Comparison of ENCODE assay signal across 23 cellular contexts in genomic region chr21:46482225-46482845, GRCh38. TPM values are rescaled to one million over a fixed set of nuclear protein-coding genes. Genes with fewer than 3 reads are reported as not detected.
DNase-seq lines count a peak whose midpoint lies in the region; ATAC-seq lines count a peak whose summit lies in the region.
"Had no signal": no experiment of that assay in that cellular context is flagged by ENCODE, and none has a peak within 500 bp of the region (broad histone marks: within the 10 kb centered on the region; RNA-seq: fewer than 3 reads in every experiment).

No MANE protein-coding gene starts in this region.

- CTCF ChIA-PET in naive thymus-derived CD4-positive, alpha-beta T cell (lab: Charles Lee) = no interaction called here

- H3K9me3 ChIP-seq in T-helper 17 cell (ENCODE audit: control insufficient read depth, low read length, poor library complexity, severe bottlenecking) = no peaks in the 10 kb centered on the region
- H3K9me3 ChIP-seq in trophoblast cell (ENCODE audit: insufficient read depth, low read depth, low read length) = no peaks in the 10 kb centered on the region
- no peaks in the 10 kb centered on the region for H3K9me3 ChIP-seq in naive thymus-derived CD4-positive, alpha-beta T cell (ENCODE audit: control insufficient read depth in 2 of 3, low read length in 3 of 3)

- no peaks in the 10 kb centered on the region for H3K27me3 Mint-ChIP-seq in activated T-cell treated with anti-CD3 and anti-CD28 coated beads, Interleukin-2, amount 50 U/mL, for 72 hours (ENCODE audit: low read depth)
- H3K27me3 Mint-ChIP-seq in activated T-cell treated with anti-CD3 and anti-CD28 coated beads, Interleukin-2, amount 50 U/mL, for 4 hours (ENCODE audit: low read depth) = no peaks in the 10 kb centered on the region
- no peaks in the 10 kb centered on the region for H3K27me3 Mint-ChIP-seq in T-helper 17 cell
- no peaks in the 10 kb centered on the region for H3K27me3 Mint-ChIP-seq in central memory CD8-positive, alpha-beta T cell
- H3K27me3 Mint-ChIP-seq in naive thymus-derived CD4-positive, alpha-beta T cell = no peaks in the 10 kb centered on the region

- H2BK5ac ChIP-seq in trophoblast cell (ENCODE audit: low read depth, low read length, poor library complexity) = no peak overlapping the region

- H3K14ac ChIP-seq in trophoblast cell (ENCODE audit: low read length) = no peak overlapping the region

- no peak overlapping the region for H2BK12ac ChIP-seq in trophoblast cell (ENCODE audit: low read length)

- no peaks in the 10 kb centered on the region for H3K79me2 ChIP-seq in trophoblast cell (ENCODE audit: control insufficient read depth, insufficient read depth, low read length, poor library complexity)

- WGBS in trophoblast cell (ENCODE audit: extremely low coverage, insufficient coverage, insufficient read length) = no CpG with 5 or more reads among the region's 6 CpGs

- H3K4me3 Mint-ChIP-seq in activated T-cell treated with anti-CD3 and anti-CD28 coated beads, Interleukin-2, amount 50 U/mL, for 72 hours = no peak overlapping the region
- H3K4me3 Mint-ChIP-seq in activated T-cell treated with anti-CD3 and anti-CD28 coated beads, Interleukin-2, amount 50 U/mL, for 4 hours = no peak overlapping the region
- no peak overlapping the region for H3K4me3 Mint-ChIP-seq in T-helper 17 cell
- H3K4me3 Mint-ChIP-seq in central memory CD8-positive, alpha-beta T cell = no peak overlapping the region
- peak overlapping the region in 2 of 10 donors; percentile 29 for H3K4me3 Mint-ChIP-seq in naive thymus-derived CD4-positive, alpha-beta T cell
- H3K4me3 Mint-ChIP-seq: CD14-positive monocyte, H9 had no signal

- H2BK120ac ChIP-seq in trophoblast cell (ENCODE audit: insufficient read depth, low read length, poor library complexity) = no peak overlapping the region

- no peaks in the 10 kb centered on the region for H3K9me3 Mint-ChIP-seq in activated T-cell treated with anti-CD3 and anti-CD28 coated beads, Interleukin-2, amount 50 U/mL, for 72 hours
- H3K9me3 Mint-ChIP-seq in activated T-cell treated with anti-CD3 and anti-CD28 coated beads, Interleukin-2, amount 50 U/mL, for 4 hours = no peaks in the 10 kb centered on the region
- H3K9me3 Mint-ChIP-seq in central memory CD8-positive, alpha-beta T cell = no peaks in the 10 kb centered on the region
- no peaks in the 10 kb centered on the region for H3K9me3 Mint-ChIP-seq in naive thymus-derived CD4-positive, alpha-beta T cell
- H3K9me3 Mint-ChIP-seq: CD14-positive monocyte, H9 had no signal

- H3K4me2 ChIP-seq in trophoblast cell (ENCODE audit: low read length) = no peak overlapping the region

- H3K4ac ChIP-seq in trophoblast cell (ENCODE audit: low read depth, low read length) = no peak overlapping the region

- H3K27ac Mint-ChIP-seq in activated T-cell treated with anti-CD3 and anti-CD28 coated beads, Interleukin-2, amount 50 U/mL, for 72 hours = peak overlapping the region; percentile 35
- peak overlapping the region; percentile 82 for H3K27ac Mint-ChIP-seq in T-helper 17 cell
- H3K27ac Mint-ChIP-seq in central memory CD8-positive, alpha-beta T cell (ENCODE audit: low read depth) = peak overlapping the region; percentile 78
- H3K27ac Mint-ChIP-seq in naive thymus-derived CD4-positive, alpha-beta T cell = peak overlapping the region in 4 of 9 donors; percentile 8 to 76 (median 55)

- H4K12ac ChIP-seq in trophoblast cell (ENCODE audit: low read depth, low read length) = no peak overlapping the region

- H3K4me1 ChIP-seq in trophoblast cell (ENCODE audit: control insufficient read depth in 1 of 2, insufficient read depth in 2 of 2, low read length in 2 of 2) = no peaks in the 10 kb centered on the region
- peaks cover 0 to 5% of the 10 kb centered on the region in 2 donors for H3K4me1 ChIP-seq in naive thymus-derived CD4-positive, alpha-beta T cell (ENCODE audit: control insufficient read depth in 2 of 2, insufficient read depth in 2 of 2, low read length in 2 of 2)

- H2AFZ ChIP-seq in trophoblast cell (ENCODE audit: insufficient read depth, low read length, poor library complexity) = no peak overlapping the region

- H3K23ac ChIP-seq in trophoblast cell (ENCODE audit: low read length) = no peak overlapping the region

- H4K8ac ChIP-seq in trophoblast cell (ENCODE audit: low read depth, low read length) = no peak overlapping the region

- POLR2A ChIA-PET in naive thymus-derived CD4-positive, alpha-beta T cell (lab: Charles Lee) = no interaction called here

- H3K36me3 Mint-ChIP-seq in activated T-cell treated with anti-CD3 and anti-CD28 coated beads, Interleukin-2, amount 50 U/mL, for 72 hours (ENCODE audit: insufficient read depth in 2 of 2) = peaks cover 2 to 8% of the 10 kb centered on the region in 2 donors
- H3K36me3 Mint-ChIP-seq in activated T-cell treated with anti-CD3 and anti-CD28 coated beads, Interleukin-2, amount 50 U/mL, for 4 hours (ENCODE audit: insufficient read depth) = peaks cover 28% of the 10 kb centered on the region
- peaks cover 8% of the 10 kb centered on the region for H3K36me3 Mint-ChIP-seq in T-helper 17 cell (ENCODE audit: low read depth)
- H3K36me3 Mint-ChIP-seq in central memory CD8-positive, alpha-beta T cell (ENCODE audit: insufficient read depth) = peaks cover 18% of the 10 kb centered on the region
- peaks cover 6 to 55% (median 22%) of the 10 kb centered on the region in 5 donors for H3K36me3 Mint-ChIP-seq in naive thymus-derived CD4-positive, alpha-beta T cell

- H4K91ac ChIP-seq in trophoblast cell (ENCODE audit: low read depth, low read length) = no peak overlapping the region

- H3K4me1 Mint-ChIP-seq in activated T-cell treated with anti-CD3 and anti-CD28 coated beads, Interleukin-2, amount 50 U/mL, for 72 hours (ENCODE audit: low read depth) = peaks cover 10% of the 10 kb centered on the region
- H3K4me1 Mint-ChIP-seq in activated T-cell treated with anti-CD3 and anti-CD28 coated beads, Interleukin-2, amount 50 U/mL, for 4 hours (ENCODE audit: low read depth) = peaks cover 34% of the 10 kb centered on the region
- peaks cover 27% of the 10 kb centered on the region for H3K4me1 Mint-ChIP-seq in T-helper 17 cell
- peaks cover 37% of the 10 kb centered on the region for H3K4me1 Mint-ChIP-seq in central memory CD8-positive, alpha-beta T cell
- H3K4me1 Mint-ChIP-seq in naive thymus-derived CD4-positive, alpha-beta T cell = peaks cover 8 to 67% (median 57%) of the 10 kb centered on the region in 7 donors
- H3K4me1 Mint-ChIP-seq: H9 had no signal

- ATAC-seq in activated T-cell treated with anti-CD3 and anti-CD28 coated beads, Interleukin-2, amount 50 U/mL, for 72 hours (replicated peaks in 1 of 2) = no peak
- no peak for ATAC-seq in activated T-cell treated with anti-CD3 and anti-CD28 coated beads, Interleukin-2, amount 50 U/mL, for 4 hours
- ATAC-seq in T-helper 17 cell = no peak
- no peak for ATAC-seq in central memory CD8-positive, alpha-beta T cell (replicated peaks; ENCODE audit: extremely low read depth, poor library complexity, severe bottlenecking)
- ATAC-seq in GM18511 (IDR thresholded peaks at IDR 0.05; ENCODE audit: unreplicated experiment) = no peak
- no peak for ATAC-seq in naive thymus-derived CD4-positive, alpha-beta T cell
- ATAC-seq: HepG2, SK-N-SH treated with all-trans-retinoic acid at 6 μM for 48 hours had no signal

- no peaks in the 10 kb centered on the region for H3K79me1 ChIP-seq in trophoblast cell (ENCODE audit: low read length)

- H3K9ac ChIP-seq in trophoblast cell (ENCODE audit: low read length) = no peak overlapping the region

- H3K18ac ChIP-seq in trophoblast cell (ENCODE audit: low read length) = no peak overlapping the region

- no peak for DNase-seq in activated T-cell treated with anti-CD3 and anti-CD28 coated beads, Interleukin-2, amount 50 U/mL, for 72 hours
- no peak for DNase-seq in activated T-cell treated with anti-CD3 and anti-CD28 coated beads, Interleukin-2, amount 50 U/mL, for 4 hours
- DNase-seq in T-helper 17 cell (no peak), trophoblast cell (peak; percentile 38 to 77), nucleus accumbens (lab: John Stamatoyannopoulos, UW) (no peak)
- no peak for DNase-seq in central memory CD8-positive, alpha-beta T cell (ENCODE audit: low spot score in 2 of 2)
- DNase-seq in naive thymus-derived CD4-positive, alpha-beta T cell = no peak
- DNase-seq: DMS79; H9; KBM-7; NCI-H1105; NCI-H146; NCI-H2029 treated with DMSO at 0.1 percent for 48 hours; NCI-H226; NCI-H510A treated with DMSO at 0.1 percent for 48 hours; NCI-H774; NK-92 treated with Interleukin-12 subunit alpha and Interleukin-12 subunit beta, amount 100 ng/mL, for 24 hours; SIG-M5 had no signal

- H2AK5ac ChIP-seq in trophoblast cell (ENCODE audit: low read length) = no peak overlapping the region

- H3K4me3 ChIP-seq in trophoblast cell (ENCODE audit: low read depth, low read length) = no peak overlapping the region
- no peak overlapping the region for H3K4me3 ChIP-seq in naive thymus-derived CD4-positive, alpha-beta T cell (ENCODE audit: low read length)

- intact Hi-C loops in naive thymus-derived CD4-positive, alpha-beta T cell (cut with micrococcal nuclease) = no loop called here

- H3K36me3 ChIP-seq in trophoblast cell (ENCODE audit: control insufficient read depth in 1 of 2, insufficient read depth in 2 of 2, low read length in 2 of 2) = peaks cover 11% of the 10 kb centered on the region in 2 experiments
- peaks cover 0 to 15% (median 5%) of the 10 kb centered on the region in 3 experiments for H3K36me3 ChIP-seq in naive thymus-derived CD4-positive, alpha-beta T cell (ENCODE audit: control insufficient read depth in 2 of 3, insufficient read depth in 3 of 3, low read length in 3 of 3)

- no peaks in the 10 kb centered on the region for H3K27me3 ChIP-seq in trophoblast cell (ENCODE audit: insufficient read depth, low read length)
- H3K27me3 ChIP-seq in naive thymus-derived CD4-positive, alpha-beta T cell (ENCODE audit: control insufficient read depth in 2 of 2, insufficient read depth in 2 of 2, low read length in 2 of 2) = no peaks in the 10 kb centered on the region

- H3K27ac ChIP-seq in trophoblast cell (ENCODE audit: low read depth, low read length) = no peak overlapping the region
- H3K27ac ChIP-seq in naive thymus-derived CD4-positive, alpha-beta T cell (ENCODE audit: low read depth, low read length) = no peak overlapping the region
- H3K27ac ChIP-seq: HL-60 had no signal

RNA-seq across cellular contexts. Expression of gene DIP2A, which starts 23.6 kb away (rescaled TPM):
- 10 to 100 TPM; 50.1 to 53.4 TPM for total RNA-seq in activated T-cell treated with anti-CD3 and anti-CD28 coated beads, Interleukin-2, amount 50 U/mL, for 72 hours
- total RNA-seq in activated T-cell treated with anti-CD3 and anti-CD28 coated beads, Interleukin-2, amount 50 U/mL, for 4 hours = 10 to 100 TPM; 17.8 to 19.5 (median 18.9) TPM
- total RNA-seq in T-helper 17 cell = 10 to 100 TPM; 74.2 to 85.8 TPM
- 21.7 and 21.9 TPM in 2 replicates for polyA plus RNA-seq in trophoblast cell (2013)
- 100 to 1,000 TPM in 4 of 5 experiments, 10 to 100 TPM in 1; 54.7 to 118 (median 108) TPM for total RNA-seq in naive thymus-derived CD4-positive, alpha-beta T cell
- 10 to 100 TPM; 16.9 to 22.9 TPM for polyA plus RNA-seq in naive thymus-derived CD4-positive, alpha-beta T cell

Comparison
In these comparisons a context has a peak if more than half of its experiments do, and no peak if none do; other contexts are left out.
1. DNase-seq: peak in trophoblast cell (2 of 2); none in activated T-cell treated with anti-CD3 and anti-CD28 coated beads, Interleukin-2, amount 50 U/mL, for 72 hours (0 of 2), activated T-cell treated with anti-CD3 and anti-CD28 coated beads, Interleukin-2, amount 50 U/mL, for 4 hours (single experiment), T-helper 17 cell (0 of 3), central memory CD8-positive, alpha-beta T cell (0 of 2), nucleus accumbens (0 of 56) and naive thymus-derived CD4-positive, alpha-beta T cell (0 of 9).